ENCODE assay signal across 1 cellular context in genomic region chr6:76275746-76276145, GRCh38.
TF ChIP-seq lines count a peak whose summit lies in the region.

No MANE protein-coding gene starts in this region.

TF ChIP-seq in HCT116, 20 proteins besides CTCF, POLR2A, EP300 and RAD21 (continued from another document):
- no peak for TF ChIP-seq ZBTB33 (IDR thresholded peaks at IDR 0.05; ENCODE audit: extremely low read depth, insufficient replicate concordance, low read length)
- TF ChIP-seq SRF (IDR thresholded peaks at IDR 0.05; ENCODE audit: low read depth): no peak
- TF ChIP-seq CEBPB (IDR thresholded peaks at IDR 0.05; ENCODE audit: low read depth): no peak
- TF ChIP-seq ZNF274 (IDR thresholded peaks at IDR 0.05; ENCODE audit: low read depth, low read length): no peak
- no peak for TF ChIP-seq EZH2phosphoT487 (IDR thresholded peaks at IDR 0.05; ENCODE audit: borderline replicate concordance)
- TF ChIP-seq ZFX (IDR thresholded peaks at IDR 0.05): no peak
- no peak for TF ChIP-seq YY1 (IDR thresholded peaks at IDR 0.05; ENCODE audit: extremely low read depth, insufficient replicate concordance, low read depth, low read length)
- no peak for TF ChIP-seq SIN3A (IDR thresholded peaks at IDR 0.05; ENCODE audit: low read depth)
- TF ChIP-seq EZH2 (IDR thresholded peaks at IDR 0.05): no peak
